In genomic region chr6:47288245-47289090, GRCh38 we compare ENCODE assay signal across 1 cellular context.
TF ChIP-seq lines count a peak whose summit lies in the region.

No MANE protein-coding gene starts in this region.

TF ChIP-seq in HepG2, 621 proteins besides CTCF, POLR2A, EP300 and RAD21 (continued from another document):
- TF ChIP-seq BCLAF1 (IDR thresholded peaks at IDR 0.05) (no peak), SIX1 (CRISPR knock-in tag; IDR thresholded peaks at IDR 0.05; ENCODE audit: borderline replicate concordance) (peak; percentile 38; the same call in 1 of the 2 replicates), TAF1 (CRISPR knock-in tag; IDR thresholded peaks at IDR 0.05) (no peak), SOX6 (IDR thresholded peaks at IDR 0.05) (no peak), SOX6 (CRISPR knock-in tag; IDR thresholded peaks at IDR 0.05) (no peak), NFAT5 (CRISPR knock-in tag; IDR thresholded peaks at IDR 0.05) (no peak), RBM22 (optimal IDR thresholded peaks at IDR 0.05; ENCODE audit: low read length) (peak; percentile 51), THYN1 (CRISPR knock-in tag; IDR thresholded peaks at IDR 0.05; ENCODE audit: borderline replicate concordance, low read depth) (no peak), HIVEP1 (CRISPR knock-in tag; IDR thresholded peaks at IDR 0.05) (no peak), ZNF687 (CRISPR knock-in tag; IDR thresholded peaks at IDR 0.05) (no peak)
- TF ChIP-seq, protein P1, sequence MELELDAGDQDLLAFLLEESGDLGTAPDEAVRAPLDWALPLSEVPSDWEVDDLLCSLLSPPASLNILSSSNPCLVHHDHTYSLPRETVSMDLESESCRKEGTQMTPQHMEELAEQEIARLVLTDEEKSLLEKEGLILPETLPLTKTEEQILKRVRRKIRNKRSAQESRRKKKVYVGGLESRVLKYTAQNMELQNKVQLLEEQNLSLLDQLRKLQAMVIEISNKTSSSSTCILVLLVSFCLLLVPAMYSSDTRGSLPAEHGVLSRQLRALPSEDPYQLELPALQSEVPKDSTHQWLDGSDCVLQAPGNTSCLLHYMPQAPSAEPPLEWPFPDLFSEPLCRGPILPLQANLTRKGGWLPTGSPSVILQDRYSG (CRISPR knock-in tag; IDR thresholded peaks at IDR 0.05) = no peak
- TF ChIP-seq, protein P2, sequence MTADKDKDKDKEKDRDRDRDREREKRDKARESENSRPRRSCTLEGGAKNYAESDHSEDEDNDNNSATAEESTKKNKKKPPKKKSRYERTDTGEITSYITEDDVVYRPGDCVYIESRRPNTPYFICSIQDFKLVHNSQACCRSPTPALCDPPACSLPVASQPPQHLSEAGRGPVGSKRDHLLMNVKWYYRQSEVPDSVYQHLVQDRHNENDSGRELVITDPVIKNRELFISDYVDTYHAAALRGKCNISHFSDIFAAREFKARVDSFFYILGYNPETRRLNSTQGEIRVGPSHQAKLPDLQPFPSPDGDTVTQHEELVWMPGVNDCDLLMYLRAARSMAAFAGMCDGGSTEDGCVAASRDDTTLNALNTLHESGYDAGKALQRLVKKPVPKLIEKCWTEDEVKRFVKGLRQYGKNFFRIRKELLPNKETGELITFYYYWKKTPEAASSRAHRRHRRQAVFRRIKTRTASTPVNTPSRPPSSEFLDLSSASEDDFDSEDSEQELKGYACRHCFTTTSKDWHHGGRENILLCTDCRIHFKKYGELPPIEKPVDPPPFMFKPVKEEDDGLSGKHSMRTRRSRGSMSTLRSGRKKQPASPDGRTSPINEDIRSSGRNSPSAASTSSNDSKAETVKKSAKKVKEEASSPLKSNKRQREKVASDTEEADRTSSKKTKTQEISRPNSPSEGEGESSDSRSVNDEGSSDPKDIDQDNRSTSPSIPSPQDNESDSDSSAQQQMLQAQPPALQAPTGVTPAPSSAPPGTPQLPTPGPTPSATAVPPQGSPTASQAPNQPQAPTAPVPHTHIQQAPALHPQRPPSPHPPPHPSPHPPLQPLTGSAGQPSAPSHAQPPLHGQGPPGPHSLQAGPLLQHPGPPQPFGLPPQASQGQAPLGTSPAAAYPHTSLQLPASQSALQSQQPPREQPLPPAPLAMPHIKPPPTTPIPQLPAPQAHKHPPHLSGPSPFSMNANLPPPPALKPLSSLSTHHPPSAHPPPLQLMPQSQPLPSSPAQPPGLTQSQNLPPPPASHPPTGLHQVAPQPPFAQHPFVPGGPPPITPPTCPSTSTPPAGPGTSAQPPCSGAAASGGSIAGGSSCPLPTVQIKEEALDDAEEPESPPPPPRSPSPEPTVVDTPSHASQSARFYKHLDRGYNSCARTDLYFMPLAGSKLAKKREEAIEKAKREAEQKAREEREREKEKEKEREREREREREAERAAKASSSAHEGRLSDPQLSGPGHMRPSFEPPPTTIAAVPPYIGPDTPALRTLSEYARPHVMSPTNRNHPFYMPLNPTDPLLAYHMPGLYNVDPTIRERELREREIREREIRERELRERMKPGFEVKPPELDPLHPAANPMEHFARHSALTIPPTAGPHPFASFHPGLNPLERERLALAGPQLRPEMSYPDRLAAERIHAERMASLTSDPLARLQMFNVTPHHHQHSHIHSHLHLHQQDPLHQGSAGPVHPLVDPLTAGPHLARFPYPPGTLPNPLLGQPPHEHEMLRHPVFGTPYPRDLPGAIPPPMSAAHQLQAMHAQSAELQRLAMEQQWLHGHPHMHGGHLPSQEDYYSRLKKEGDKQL (CRISPR knock-in tag; IDR thresholded peaks at IDR 0.05; ENCODE audit: low read depth) = no peak
